Comparison of ENCODE assay signal across 1 cellular context in genomic region chr11:72309074-72309598, GRCh38.
TF ChIP-seq lines count a peak whose summit lies in the region.

No MANE protein-coding gene starts in this region.

TF ChIP-seq in K562, 482 proteins besides CTCF, POLR2A, EP300 and RAD21 (continued from another document):
- TF ChIP-seq, protein P1, sequence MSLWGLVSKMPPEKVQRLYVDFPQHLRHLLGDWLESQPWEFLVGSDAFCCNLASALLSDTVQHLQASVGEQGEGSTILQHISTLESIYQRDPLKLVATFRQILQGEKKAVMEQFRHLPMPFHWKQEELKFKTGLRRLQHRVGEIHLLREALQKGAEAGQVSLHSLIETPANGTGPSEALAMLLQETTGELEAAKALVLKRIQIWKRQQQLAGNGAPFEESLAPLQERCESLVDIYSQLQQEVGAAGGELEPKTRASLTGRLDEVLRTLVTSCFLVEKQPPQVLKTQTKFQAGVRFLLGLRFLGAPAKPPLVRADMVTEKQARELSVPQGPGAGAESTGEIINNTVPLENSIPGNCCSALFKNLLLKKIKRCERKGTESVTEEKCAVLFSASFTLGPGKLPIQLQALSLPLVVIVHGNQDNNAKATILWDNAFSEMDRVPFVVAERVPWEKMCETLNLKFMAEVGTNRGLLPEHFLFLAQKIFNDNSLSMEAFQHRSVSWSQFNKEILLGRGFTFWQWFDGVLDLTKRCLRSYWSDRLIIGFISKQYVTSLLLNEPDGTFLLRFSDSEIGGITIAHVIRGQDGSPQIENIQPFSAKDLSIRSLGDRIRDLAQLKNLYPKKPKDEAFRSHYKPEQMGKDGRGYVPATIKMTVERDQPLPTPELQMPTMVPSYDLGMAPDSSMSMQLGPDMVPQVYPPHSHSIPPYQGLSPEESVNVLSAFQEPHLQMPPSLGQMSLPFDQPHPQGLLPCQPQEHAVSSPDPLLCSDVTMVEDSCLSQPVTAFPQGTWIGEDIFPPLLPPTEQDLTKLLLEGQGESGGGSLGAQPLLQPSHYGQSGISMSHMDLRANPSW (CRISPR knock-in tag; IDR thresholded peaks at IDR 0.05): no peak
- TF ChIP-seq ZEB2 (IDR thresholded peaks at IDR 0.05): no peak
